18 cellular contexts compared by ENCODE assay signal in genomic region chr3:130027437-130027836, GRCh38. TPM values are rescaled to one million over a fixed set of nuclear protein-coding genes. Genes with fewer than 3 reads are reported as not detected.
"Had no signal": no experiment of that assay in that cellular context is flagged by ENCODE, and none has a peak within 500 bp of the region (broad histone marks: within the 10 kb centered on the region; RNA-seq: fewer than 3 reads in every experiment).

No MANE protein-coding gene starts in this region.

RNA-seq across cellular contexts. Expression of gene TRH, which starts 52.9 kb away (rescaled TPM):
- total RNA-seq: activated B cell treated with CpG ODN at 0.5 μM for 24 hours; activated CD8-positive, alpha-beta T cell treated with anti-CD3 and anti-CD28 coated beads for 36 hours; activated naive CD8-positive, alpha-beta T cell treated with anti-CD3 and anti-CD28 coated beads for 36 hours; activated T-cell treated with anti-CD3 and anti-CD28 coated beads, Interleukin-2, amount 50 U/mL, for 4 hours; activated T-helper 17 cell treated with anti-CD3 and anti-CD28 coated beads, Interleukin-2, amount 50 U/mL, for 72 hours; adrenal gland; aorta; body of pancreas; chondrocyte; dermis blood vessel endothelial cell; endothelial cell of umbilical vein; esophagus squamous epithelium; fibroblast of lung; fibroblast of villous mesenchyme; T-cell; T-helper 2 cell treated with Interferon-gamma antibody and Interleukin-4, amounts not matched to agents 100 ng/mL and 5 ng/mL, for 36 hours had no signal
- polyA plus RNA-seq: aorta, endothelial cell of umbilical vein, esophagus, fibroblast of lung had no signal

RNA-seq across cellular contexts. Expression of gene ALG1L2, which starts 54.2 kb away (rescaled TPM):
- total RNA-seq: body of pancreas; dermis blood vessel endothelial cell; endothelial cell of umbilical vein; esophagus squamous epithelium; frontal cortex; T-helper 2 cell treated with Interferon-gamma antibody and Interleukin-4, amounts not matched to agents 100 ng/mL and 5 ng/mL, for 36 hours had no signal
- polyA plus RNA-seq: adrenal gland, aorta, endothelial cell of umbilical vein, esophagus, fibroblast of lung had no signal
